Comparison of ENCODE assay signal across 29 cellular contexts in genomic region chr15:60667190-60667868, GRCh38.
DNase-seq lines count a peak whose midpoint lies in the region; ATAC-seq and TF ChIP-seq lines count a peak whose summit lies in the region.
"Had no signal": no experiment of that assay in that cellular context is flagged by ENCODE, and none has a peak within 500 bp of the region (broad histone marks: within the 10 kb centered on the region; RNA-seq: fewer than 3 reads in every experiment).

No MANE protein-coding gene starts in this region.

- H3K36me3 Mint-ChIP-seq in stimulated activated naive CD8-positive, alpha-beta T cell treated with anti-CD3 and anti-CD28 coated beads, Interleukin-15, Interleukin-2, amounts not matched to agents 100 ng/mL and 50 ng/mL, for 24 hours (ENCODE audit: low read depth) = no peaks in the 10 kb centered on the region
- H3K36me3 Mint-ChIP-seq in WTC11 (no peaks in the 10 kb centered on the region), immature natural killer cell (no peaks in the 10 kb centered on the region)
- H3K36me3 Mint-ChIP-seq: activated naive CD4-positive, alpha-beta T cell treated with anti-CD3 and anti-CD28 coated beads, Interleukin-2, amount 50 U/mL, for 24 hours had no signal

- TF ChIP-seq CTCF in WTC11 (IDR thresholded peaks at IDR 0.05) = no peak

- peaks cover 19% of the 10 kb centered on the region for H3K4me1 Mint-ChIP-seq in stimulated activated naive CD8-positive, alpha-beta T cell treated with anti-CD3 and anti-CD28 coated beads, Interleukin-15, Interleukin-2, amounts not matched to agents 100 ng/mL and 50 ng/mL, for 24 hours (ENCODE audit: low read depth)
- H3K4me1 Mint-ChIP-seq in WTC11 = peaks cover 48% of the 10 kb centered on the region
- H3K4me1 Mint-ChIP-seq in immature natural killer cell = peaks cover 21 to 36% of the 10 kb centered on the region in 2 donors
- H3K4me1 Mint-ChIP-seq: activated naive CD4-positive, alpha-beta T cell treated with anti-CD3 and anti-CD28 coated beads, Interleukin-2, amount 50 U/mL, for 24 hours; B cell had no signal

- no peak overlapping the region for H3K27ac Mint-ChIP-seq in stimulated activated naive CD8-positive, alpha-beta T cell treated with anti-CD3 and anti-CD28 coated beads, Interleukin-15, Interleukin-2, amounts not matched to agents 100 ng/mL and 50 ng/mL, for 24 hours
- no peak overlapping the region for H3K27ac Mint-ChIP-seq in WTC11
- peak overlapping the region; percentile 84 to 95 (median 88) for H3K27ac Mint-ChIP-seq in immature natural killer cell
- H3K27ac Mint-ChIP-seq: activated naive CD4-positive, alpha-beta T cell treated with anti-CD3 and anti-CD28 coated beads, Interleukin-2, amount 50 U/mL, for 24 hours; activated T-helper 2 cell treated with anti-CD3 and anti-CD28 coated beads, Interferon-gamma antibody, Interleukin-2, Interleukin-4, amounts not matched to agents 10 μg/mL and 5 μg/mL and 100 μg/mL, durations not matched to agents 14 hours and 24 hours and 36 hours; B cell had no signal

- no peaks in the 10 kb centered on the region for H3K27me3 Mint-ChIP-seq in stimulated activated naive CD8-positive, alpha-beta T cell treated with anti-CD3 and anti-CD28 coated beads, Interleukin-15, Interleukin-2, amounts not matched to agents 100 ng/mL and 50 ng/mL, for 24 hours
- H3K27me3 Mint-ChIP-seq in WTC11 (ENCODE audit: low read depth) (no peaks in the 10 kb centered on the region; the same call in 1 of the 2 replicates), immature natural killer cell (ENCODE audit: low read depth in 3 of 3) (peaks cover 0 to 4% (median 0%) of the 10 kb centered on the region in 3 donors)
- H3K27me3 Mint-ChIP-seq: activated naive CD4-positive, alpha-beta T cell treated with anti-CD3 and anti-CD28 coated beads, Interleukin-2, amount 50 U/mL, for 24 hours had no signal

- CTCF ChIA-PET in WTC11 (lab: Charles Lee) = interaction anchor here (1.5 kb wide), 1 partner anchor 52 kb away, joined by 4 read pairs; no protein-coding TSS in a partner anchor

- DNase-seq in stimulated activated naive CD8-positive, alpha-beta T cell treated with anti-CD3 and anti-CD28 coated beads, Interleukin-15, Interleukin-2, amounts not matched to agents 100 U/mL and 50 U/mL, for 24 hours = no peak
- no peak for DNase-seq in WTC11 (ENCODE audit: low spot score)
- peak; percentile 15 to 36 (median 32) for DNase-seq in immature natural killer cell
- no peak for DNase-seq in HUDEP-2 (lab: John Stamatoyannopoulos, UW; ENCODE audit: unreplicated experiment in 76 of 76)
- DNase-seq in NCI-H1092 (lab: John Stamatoyannopoulos, UW) = no peak
- DNase-seq: ACHN; COR-L47; IMR-90; left colon; mammary epithelial cell; MV-4-11; NCI-H146; NCI-H226; NCI-H526 treated with DMSO at 0.1 percent for 48 hours; posterior cingulate gyrus; right cardiac atrium; spleen; stimulated activated CD4-positive, alpha-beta T cell treated with anti-CD3 and anti-CD28 coated beads, Interleukin-2, amount 100 ng/mL, for 24 hours; thyroid gland; uterus had no signal

- no peaks in the 10 kb centered on the region for H3K9me3 Mint-ChIP-seq in stimulated activated naive CD8-positive, alpha-beta T cell treated with anti-CD3 and anti-CD28 coated beads, Interleukin-15, Interleukin-2, amounts not matched to agents 100 ng/mL and 50 ng/mL, for 24 hours
- H3K9me3 Mint-ChIP-seq in WTC11 = no peaks in the 10 kb centered on the region
- no peaks in the 10 kb centered on the region for H3K9me3 Mint-ChIP-seq in immature natural killer cell
- H3K9me3 Mint-ChIP-seq: activated naive CD4-positive, alpha-beta T cell treated with anti-CD3 and anti-CD28 coated beads, Interleukin-2, amount 50 U/mL, for 24 hours; activated T-helper 2 cell treated with anti-CD3 and anti-CD28 coated beads, Interferon-gamma antibody, Interleukin-2, Interleukin-4, amounts not matched to agents 10 μg/mL and 5 μg/mL and 100 μg/mL, durations not matched to agents 14 hours and 24 hours and 36 hours had no signal

- H3K4me3 Mint-ChIP-seq in stimulated activated naive CD8-positive, alpha-beta T cell treated with anti-CD3 and anti-CD28 coated beads, Interleukin-15, Interleukin-2, amounts not matched to agents 100 ng/mL and 50 ng/mL, for 24 hours = peak overlapping the region; percentile 20
- H3K4me3 Mint-ChIP-seq in WTC11 (peak overlapping the region; percentile 8; the same call in 1 of the 2 replicates), immature natural killer cell (peak overlapping the region; percentile 82 to 92 (median 86))
- H3K4me3 Mint-ChIP-seq: activated naive CD4-positive, alpha-beta T cell treated with anti-CD3 and anti-CD28 coated beads, Interleukin-2, amount 50 U/mL, for 24 hours; B cell had no signal

- POLR2A ChIA-PET in WTC11 (lab: Charles Lee) = no interaction called here

- ATAC-seq in stimulated activated naive CD8-positive, alpha-beta T cell treated with anti-CD3 and anti-CD28 coated beads, Interleukin-15, Interleukin-2, amounts not matched to agents 100 U/mL and 50 U/mL, for 24 hours = no peak
- ATAC-seq in WTC11 (peak; percentile 54), HG02642 (IDR thresholded peaks at IDR 0.05; ENCODE audit: poor library complexity, unreplicated experiment) (no peak), GM21786 (IDR thresholded peaks at IDR 0.05; ENCODE audit: unreplicated experiment) (no peak)
- ATAC-seq: GM12878, left colon, right cardiac atrium, Right ventricle myocardium inferior, SK-N-SH treated with all-trans-retinoic acid at 6 μM for 48 hours had no signal

TF ChIP-seq in WTC11, 78 proteins besides CTCF, POLR2A, EP300 and RAD21:
- TF ChIP-seq FOXP1 (CRISPR knock-in tag; IDR thresholded peaks at IDR 0.05; ENCODE audit: borderline replicate concordance) (no peak), TEAD4 (CRISPR knock-in tag; IDR thresholded peaks at IDR 0.05) (no peak), ATF6 (CRISPR knock-in tag; IDR thresholded peaks at IDR 0.05) (no peak), NR2C2 (CRISPR knock-in tag; IDR thresholded peaks at IDR 0.05) (no peak), ESRRA (CRISPR knock-in tag; IDR thresholded peaks at IDR 0.05; ENCODE audit: borderline replicate concordance) (no peak), HMGXB4 (CRISPR knock-in tag; IDR thresholded peaks at IDR 0.05) (no peak), ZNF232 (CRISPR knock-in tag; IDR thresholded peaks at IDR 0.05) (no peak)
TF ChIP-seq in WTC11: peak in this region for 0.

Comparison
In these comparisons a context has a peak if more than half of its experiments do, and no peak if none do; other contexts are left out.
1. H3K27ac Mint-ChIP-seq: peak in immature natural killer cell (6 of 6); none in stimulated activated naive CD8-positive, alpha-beta T cell treated with anti-CD3 and anti-CD28 coated beads, Interleukin-15, Interleukin-2, amounts not matched to agents 100 ng/mL and 50 ng/mL, for 24 hours (single experiment) and WTC11 (single experiment).
2. H3K4me3 Mint-ChIP-seq: peak in every context shown above with its lines; median percentile 86 in immature natural killer cell; 20 in stimulated activated naive CD8-positive, alpha-beta T cell treated with anti-CD3 and anti-CD28 coated beads, Interleukin-15, Interleukin-2, amounts not matched to agents 100 ng/mL and 50 ng/mL, for 24 hours; 8 in WTC11.
3. DNase-seq: peak in immature natural killer cell (3 of 3); none in stimulated activated naive CD8-positive, alpha-beta T cell treated with anti-CD3 and anti-CD28 coated beads, Interleukin-15, Interleukin-2, amounts not matched to agents 100 U/mL and 50 U/mL, for 24 hours (single experiment), WTC11 (single experiment), HUDEP-2 (0 of 76) and NCI-H1092 (single experiment).